In genomic region chr2:144213797-144214196, GRCh38 we compare ENCODE assay signal across 1 cellular context.
A peak's percentile ranks its signal among the peaks of the same experiment; 100 is the strongest.
TF ChIP-seq lines count a peak whose summit lies in the region.

No MANE protein-coding gene starts in this region.

TF ChIP-seq in GM12878, 131 proteins besides CTCF, POLR2A, EP300 and RAD21 (continued from another document):
- no peak; the same call in 1 of the 2 replicates for TF ChIP-seq ZBTB40 (IDR thresholded peaks at IDR 0.05; ENCODE audit: borderline replicate concordance)
- TF ChIP-seq RCOR1 (conservative IDR thresholded peaks at IDR 0.05; ENCODE audit: low read depth, low read length): no peak
- no peak for TF ChIP-seq WRNIP1 (IDR thresholded peaks at IDR 0.05; ENCODE audit: borderline replicate concordance, low read depth, low read length)
- TF ChIP-seq USF1 (IDR thresholded peaks at IDR 0.05; ENCODE audit: borderline replicate concordance, extremely low read length, insufficient read depth, low read depth, low read length): no peak
- peak; percentile 93; the same call in 1 of the 2 replicates for TF ChIP-seq MTA3 (IDR thresholded peaks at IDR 0.05; ENCODE audit: borderline replicate concordance, low read length)
- no peak for TF ChIP-seq POLR2AphosphoS2 (IDR thresholded peaks at IDR 0.05; ENCODE audit: low read depth, low read length)
- no peak for TF ChIP-seq CBX3 (IDR thresholded peaks at IDR 0.05; ENCODE audit: borderline replicate concordance, low read depth)
- no peak for TF ChIP-seq E2F4 (IDR thresholded peaks at IDR 0.05; ENCODE audit: low read depth, low read length)
- TF ChIP-seq EGR1 (IDR thresholded peaks at IDR 0.05; ENCODE audit: borderline replicate concordance in 1 of 2, low read depth in 2 of 2, low read length in 2 of 2): no peak
- no peak for TF ChIP-seq KDM1A (IDR thresholded peaks at IDR 0.05; ENCODE audit: borderline replicate concordance)
- TF ChIP-seq BMI1 (IDR thresholded peaks at IDR 0.05; ENCODE audit: borderline replicate concordance): peak; percentile 74; the same call in 1 of the 2 replicates
- TF ChIP-seq HSF1 (IDR thresholded peaks at IDR 0.05; ENCODE audit: low read depth, low read length): no peak
- peak; percentile 86 for TF ChIP-seq ATF2 (IDR thresholded peaks at IDR 0.05; ENCODE audit: low read length)
- TF ChIP-seq RUNX3 (IDR thresholded peaks at IDR 0.05; ENCODE audit: low read length): peak; percentile 87
- TF ChIP-seq MTA2 (IDR thresholded peaks at IDR 0.05; ENCODE audit: low read depth): peak; percentile 98
- no peak for TF ChIP-seq ZBTB33 (IDR thresholded peaks at IDR 0.05)
- TF ChIP-seq STAT3 (IDR thresholded peaks at IDR 0.05; ENCODE audit: low read depth, low read length): no peak
- no peak for TF ChIP-seq ESRRA (IDR thresholded peaks at IDR 0.05; ENCODE audit: low read length)
- no peak for TF ChIP-seq REST (IDR thresholded peaks at IDR 0.05; ENCODE audit: low read depth, low read length)
- no peak for TF ChIP-seq PKNOX1 (IDR thresholded peaks at IDR 0.05)
- no peak for TF ChIP-seq PAX8 (IDR thresholded peaks at IDR 0.05)
- no peak for TF ChIP-seq TCF12 (IDR thresholded peaks at IDR 0.05; ENCODE audit: low read depth, low read length)
- TF ChIP-seq IRF4 (IDR thresholded peaks at IDR 0.05; ENCODE audit: low read depth, low read length): 0 out of 2 replicates have a peak, but pooled peaks have one; percentile 23
- TF ChIP-seq RAD51 (IDR thresholded peaks at IDR 0.05): peak; percentile 83
- 0 out of 2 replicates have a peak, but pooled peaks have one; percentile 43 for TF ChIP-seq CREB1 (IDR thresholded peaks at IDR 0.05; ENCODE audit: low read depth)
- TF ChIP-seq PML (IDR thresholded peaks at IDR 0.05; ENCODE audit: low read length): no peak
- 0 out of 2 replicates have a peak, but pooled peaks have one; percentile 47 for TF ChIP-seq CHD2 (IDR thresholded peaks at IDR 0.05; ENCODE audit: borderline replicate concordance, low read depth, low read length)
- no peak for TF ChIP-seq NFXL1 (IDR thresholded peaks at IDR 0.05; ENCODE audit: borderline replicate concordance)
- peak; percentile 38; the same call in 1 of the 2 replicates for TF ChIP-seq GATAD2B (conservative IDR thresholded peaks at IDR 0.05; ENCODE audit: low read depth)
- peak; percentile 73 for TF ChIP-seq JUNB (IDR thresholded peaks at IDR 0.05)
- peak; percentile 9; the same call in 1 of the 2 replicates for TF ChIP-seq ZSCAN29 (IDR thresholded peaks at IDR 0.05)
- TF ChIP-seq ZNF207 (IDR thresholded peaks at IDR 0.05; ENCODE audit: borderline replicate concordance): no peak
- no peak for TF ChIP-seq SUZ12 (IDR thresholded peaks at IDR 0.05; ENCODE audit: unreplicated experiment)
- peak; percentile 93 for TF ChIP-seq FOXM1 (IDR thresholded peaks at IDR 0.05; ENCODE audit: low read depth, low read length)
- TF ChIP-seq BRCA1 (IDR thresholded peaks at IDR 0.05; ENCODE audit: low read depth, low read length): no peak
- no peak for TF ChIP-seq SPI1 (IDR thresholded peaks at IDR 0.05; ENCODE audit: borderline replicate concordance, insufficient read depth, low read depth, low read length)
- no peak for TF ChIP-seq LARP7 (IDR thresholded peaks at IDR 0.05)
- TF ChIP-seq ZNF24 (IDR thresholded peaks at IDR 0.05): no peak
- TF ChIP-seq BACH1 (IDR thresholded peaks at IDR 0.05; ENCODE audit: borderline replicate concordance): no peak
- TF ChIP-seq MLLT1 (IDR thresholded peaks at IDR 0.05): peak; percentile 49
- no peak for TF ChIP-seq ASH2L (IDR thresholded peaks at IDR 0.05; ENCODE audit: borderline replicate concordance, low read depth)
TF ChIP-seq in GM12878: peak in this region for 42.
